8 cellular contexts compared by ENCODE assay signal in genomic region chr11:107018274-107018901, GRCh38. TPM values are rescaled to one million over a fixed set of nuclear protein-coding genes. Genes with fewer than 3 reads are reported as not detected.
DNase-seq lines count a peak whose midpoint lies in the region; ATAC-seq and TF ChIP-seq lines count a peak whose summit lies in the region.

Gene GUCY1A2 (minus strand): TSS chr11:107018476. CDS start chr11:107018055, 421 bp downstream.

- peaks cover 16% of the 10 kb centered on the region for H3K4me1 ChIP-seq in A673 (ENCODE audit: insufficient read depth, low read length, poor library complexity, severe bottlenecking)

- ATAC-seq in GM18511 (IDR thresholded peaks at IDR 0.05; ENCODE audit: unreplicated experiment) (peak; percentile 41), HG03066 (IDR thresholded peaks at IDR 0.05; ENCODE audit: low read depth, unreplicated experiment) (peak; percentile 36)

- CTCF ChIA-PET in A673 (lab: Charles Lee), result interaction anchor here (0.6 to 1.0 kb wide), 2 partner anchors 295 to 460 kb away, joined by 3 to 5 read pairs; no protein-coding TSS in a partner anchor
- CTCF ChIA-PET in RWPE1 (lab: Yijun Ruan, JAX), result interaction anchor here (0.5 kb wide), 1 partner anchor 73 kb away, joined by 5 read pairs; no protein-coding TSS in a partner anchor

- H3K9me3 ChIP-seq in A673 (ENCODE audit: low read depth, low read length, poor library complexity, severe bottlenecking), result no peaks in the 10 kb centered on the region

- intact Hi-C loops in A673 (cut with micrococcal nuclease; ENCODE audit: unreplicated experiment), result loop anchor here (5.0 kb wide), 1 partner anchor 166 kb away; no protein-coding TSS in a partner anchor

- H3K27ac ChIP-seq in A673 (ENCODE audit: low read depth, low read length, poor library complexity, severe bottlenecking), result no peak within 1 kb of the TSS
- H3K27ac ChIP-seq in RWPE1, result no peak within 1 kb of the TSS

- peak; percentile 74 for DNase-seq in A673 (ENCODE audit: low spot score)
- peak; percentile 41 for DNase-seq in SK-N-DZ (ENCODE audit: low spot score)
- no peak for DNase-seq in fibroblast of the aortic adventitia (ENCODE audit: low read depth)
- DNase-seq in occipital lobe (lab: John Stamatoyannopoulos, UW), result peak; percentile 54
- no peak for DNase-seq in mucosa of gallbladder (ENCODE audit: low spot score)
- no peak for DNase-seq in RWPE1 (ENCODE audit: low spot score)

- peaks cover 42% of the 10 kb centered on the region for H3K27me3 ChIP-seq in A673 (replicated peaks; ENCODE audit: insufficient read depth, low read depth, low read length, poor library complexity)

- POLR2A ChIA-PET in A673 (lab: Charles Lee; ENCODE audit: low non-redundant PET) (no interaction called here), RWPE1 (lab: Yijun Ruan, JAX; ENCODE audit: low non-redundant PET) (no interaction called here)

- H3K36me3 ChIP-seq in A673 (ENCODE audit: insufficient read depth, low read length, poor library complexity, severe bottlenecking), result no peaks in the 10 kb centered on the region

- H3K4me3 ChIP-seq in A673 (ENCODE audit: low read depth, low read length, poor library complexity, severe bottlenecking) (peak within 1 kb of the TSS; percentile 69), fibroblast of the aortic adventitia (ENCODE audit: low read depth, low read length) (peak within 1 kb of the TSS; percentile 60)

- BruUV-seq in A673 (replicated peaks; lab: Mats Ljungman, UMichigan), result no TSS peak

- TF ChIP-seq CTCF in A673 (conservative IDR thresholded peaks at IDR 0.05; ENCODE audit: low read depth, low read length) (no peak), fibroblast of the aortic adventitia (IDR thresholded peaks at IDR 0.05; ENCODE audit: insufficient read depth, low read length) (no peak), RWPE1 (conservative IDR thresholded peaks at IDR 0.05; ENCODE audit: low read depth) (no peak)

RNA-seq across cellular contexts. Expression of gene GUCY1A2, which starts in this region (rescaled TPM):
- total RNA-seq in A673 (2021) (5.3 and 5.4 TPM in 2 replicates), fibroblast of the aortic adventitia (ENCODE audit: low replicate concordance) (1.1 and 1.6 TPM in 2 replicates), occipital lobe (183 TPM), mucosa of gallbladder (3.2 TPM)
- 0.63 and 0.64 TPM in 2 replicates for polyA plus RNA-seq in SK-N-DZ (2014; cell fraction: cytosol; rRNA removed)
- 0.66 and 1.2 TPM in 2 replicates for polyA plus RNA-seq in SK-N-DZ (2014; cell fraction: nucleus; rRNA removed)

Comparison
In these comparisons a context has a peak if more than half of its experiments do, and no peak if none do; other contexts are left out.
1. RNA of gene GUCY1A2 (total RNA-seq): 183 TPM in occipital lobe (single experiment); 5.3 to 5.4 TPM in A673, 3.2 TPM in mucosa of gallbladder (single experiment) and 1.1 to 1.6 TPM in fibroblast of the aortic adventitia; every median in the first group is over 10 times any median in the second.
2. DNase-seq: peak in A673 (single experiment), SK-N-DZ (single experiment) and occipital lobe (single experiment); none in fibroblast of the aortic adventitia (single experiment), mucosa of gallbladder (single experiment) and RWPE1 (single experiment).